In genomic region chr4:1463088-1463926, GRCh38 we compare ENCODE assay signal across 12 cellular contexts. TPM values are rescaled to one million over a fixed set of nuclear protein-coding genes. Genes with fewer than 3 reads are reported as not detected.
DNase-seq lines count a peak whose midpoint lies in the region; ATAC-seq and TF ChIP-seq lines count a peak whose summit lies in the region.
"Had no signal": no experiment of that assay in that cellular context is flagged by ENCODE, and none has a peak within 500 bp of the region (broad histone marks: within the 10 kb centered on the region; RNA-seq: fewer than 3 reads in every experiment).

No MANE protein-coding gene starts in this region.

- DNase-seq in H9 (no peak), chondrocyte (ENCODE audit: low spot score) (peak; percentile 81), kidney tubule cell (ENCODE audit: low spot score) (peak; percentile 19), stromal cell of bone marrow (ENCODE audit: low read depth) (peak; percentile 6), GM19240 (ENCODE audit: insufficient read length, low spot score) (no peak)
- no peak for DNase-seq in activated CD4-positive, alpha-beta T cell treated with anti-CD3 and anti-CD28 coated beads, Interleukin-2, amount 50 U/mL, for 4 hours
- DNase-seq: activated CD8-positive, alpha-beta memory T cell treated with anti-CD3 and anti-CD28 coated beads, Interleukin-2, amount 10 ng/mL, durations not matched to agents 7 days and 5 days; activated naive CD8-positive, alpha-beta T cell treated with anti-CD3 and anti-CD28 coated beads, Interleukin-2, amount 50 U/mL, for 24 hours; heart right ventricle had no signal

- no peak overlapping the region for H2BK5ac ChIP-seq in H9 (ENCODE audit: insufficient read length, low read length)

- H3T11ph ChIP-seq in H9 (ENCODE audit: low read length), result no peak overlapping the region

- no peaks in the 10 kb centered on the region for H3K23me2 ChIP-seq in H9 (ENCODE audit: insufficient read length, low read depth, low read length, poor library complexity, severe bottlenecking)

- H3K27ac Mint-ChIP-seq in H9, result peak overlapping the region in 1 of 3 experiments; percentile 59; a peak in 1 of 7 replicates
- H3K27ac Mint-ChIP-seq in chondrocyte (ENCODE audit: unreplicated experiment), result peak overlapping the region; percentile 41
- H3K27ac Mint-ChIP-seq: activated CD8-positive, alpha-beta memory T cell treated with anti-CD3 and anti-CD28 coated beads, Interleukin-2, amount 10 ng/mL, durations not matched to agents 7 days and 5 days; activated naive CD8-positive, alpha-beta T cell treated with anti-CD3 and anti-CD28 coated beads, Interleukin-2, amount 50 U/mL, for 24 hours had no signal

- no peak overlapping the region for H4K91ac ChIP-seq in H9 (ENCODE audit: insufficient read length, low read depth, low read length)

- no peak for ATAC-seq in GM18907 (IDR thresholded peaks at IDR 0.05; ENCODE audit: unreplicated experiment)
- ATAC-seq: activated CD8-positive, alpha-beta memory T cell treated with anti-CD3 and anti-CD28 coated beads, Interleukin-2, amount 10 ng/mL, durations not matched to agents 7 days and 5 days; activated naive CD8-positive, alpha-beta T cell treated with anti-CD3 and anti-CD28 coated beads, Interleukin-2, amount 50 U/mL, for 24 hours had no signal

- H3K27me3 ChIP-seq in H9 (ENCODE audit: insufficient read depth, low read length), result peaks cover 2% of the 10 kb centered on the region; the same call in 1 of the 2 replicates

- H4K20me1 ChIP-seq in H9 (ENCODE audit: control insufficient read depth, insufficient read depth, insufficient read length), result no peaks in the 10 kb centered on the region

- no peak overlapping the region for H3K18ac ChIP-seq in H9 (ENCODE audit: insufficient read length, low read depth, low read length)

- H3K36me3 Mint-ChIP-seq in H9 (ENCODE audit: insufficient read depth in 1 of 3, low read depth in 3 of 3), result peaks cover 9 to 10% (median 10%) of the 10 kb centered on the region in 3 experiments
- peaks cover 3% of the 10 kb centered on the region for H3K36me3 Mint-ChIP-seq in chondrocyte (ENCODE audit: low read depth)

- H3K9me3 Mint-ChIP-seq in H9 (peaks cover 11 to 12% of the 10 kb centered on the region in 2 experiments), chondrocyte (ENCODE audit: low read depth) (peaks cover 11% of the 10 kb centered on the region)

- no peak overlapping the region for H2BK15ac ChIP-seq in H9 (ENCODE audit: low read depth, low read length)

- H2AK5ac ChIP-seq in H9 (ENCODE audit: insufficient read length, low read length), result no peak overlapping the region

- no CpG with 5 or more reads among the region's 30 CpGs for WGBS in H9 (ENCODE audit: extremely low coverage, insufficient read length, low lambda C conversion rate)

- no peak overlapping the region for H2BK20ac ChIP-seq in H9 (ENCODE audit: low read depth, low read length, poor library complexity, severe bottlenecking)

- H3K79me2 ChIP-seq in H9 (ENCODE audit: insufficient read depth, low read length), result no peaks in the 10 kb centered on the region

- H3K14ac ChIP-seq in H9 (ENCODE audit: insufficient read depth, low read length), result 0 out of 2 replicates have a peak overlapping the region, but pooled peaks have one; percentile 16

- no peak overlapping the region for H4K5ac ChIP-seq in H9 (ENCODE audit: insufficient read length, low read depth, low read length)

- no peaks in the 10 kb centered on the region; the same call in 1 of the 2 replicates for H3K4me1 ChIP-seq in H9 (ENCODE audit: insufficient read depth, low read length)
- H3K4me1 ChIP-seq: heart right ventricle had no signal

- H3K56ac ChIP-seq in H9 (ENCODE audit: insufficient read length, low read depth, low read length), result no peak overlapping the region

- no peak overlapping the region for H3K23ac ChIP-seq in H9 (ENCODE audit: insufficient read length, low read depth, low read length)

- H2AFZ ChIP-seq in H9 (ENCODE audit: low read length), result no peak overlapping the region

- H3K4me3 Mint-ChIP-seq in H9 (no peak overlapping the region), chondrocyte (ENCODE audit: unreplicated experiment) (no peak overlapping the region)
- H3K4me3 Mint-ChIP-seq: activated CD8-positive, alpha-beta memory T cell treated with anti-CD3 and anti-CD28 coated beads, Interleukin-2, amount 10 ng/mL, durations not matched to agents 7 days and 5 days; activated naive CD8-positive, alpha-beta T cell treated with anti-CD3 and anti-CD28 coated beads, Interleukin-2, amount 50 U/mL, for 24 hours had no signal

- no peak overlapping the region for H3K4me2 ChIP-seq in H9 (ENCODE audit: insufficient read depth, insufficient read length, low read length)

- H3K4ac ChIP-seq in H9 (ENCODE audit: low read depth, low read length), result no peak overlapping the region

- H3K27ac ChIP-seq in H9 (ENCODE audit: insufficient read length, low read depth, low read length), result no peak overlapping the region
- H3K27ac ChIP-seq: heart right ventricle had no signal

- peaks cover 14 to 20% of the 10 kb centered on the region in 2 experiments for H3K4me1 Mint-ChIP-seq in H9
- H3K4me1 Mint-ChIP-seq in chondrocyte (ENCODE audit: low read depth), result peaks cover 4% of the 10 kb centered on the region
- H3K4me1 Mint-ChIP-seq: activated CD8-positive, alpha-beta memory T cell treated with anti-CD3 and anti-CD28 coated beads, Interleukin-2, amount 10 ng/mL, durations not matched to agents 7 days and 5 days; activated naive CD8-positive, alpha-beta T cell treated with anti-CD3 and anti-CD28 coated beads, Interleukin-2, amount 50 U/mL, for 24 hours had no signal

- H3K9me3 ChIP-seq in H9 (ENCODE audit: control insufficient read depth, low read depth, low read length), result no peaks in the 10 kb centered on the region
- H3K9me3 ChIP-seq: heart right ventricle had no signal

- no peak overlapping the region for H3K9ac ChIP-seq in H9 (ENCODE audit: extremely low read depth, insufficient read length, low read length)

- H2BK120ac ChIP-seq in H9 (ENCODE audit: low read depth, low read length, poor library complexity, severe bottlenecking), result no peak overlapping the region

- H3K79me1 ChIP-seq in H9 (ENCODE audit: insufficient read depth, low read depth, low read length, poor library complexity, severe bottlenecking), result no peaks in the 10 kb centered on the region

- H3K27me3 Mint-ChIP-seq in H9 (ENCODE audit: low read depth) (peaks cover 13% of the 10 kb centered on the region), chondrocyte (ENCODE audit: low read depth) (peaks cover 24% of the 10 kb centered on the region)

- TF ChIP-seq CTCF in H9 (conservative IDR thresholded peaks at IDR 0.05) (no peak), chondrocyte (IDR thresholded peaks at IDR 0.05) (no peak)

- no peak overlapping the region for H4K8ac ChIP-seq in H9 (replicated peaks; ENCODE audit: insufficient read length, low read depth, low read length)

- no peak overlapping the region for H2BK12ac ChIP-seq in H9 (ENCODE audit: insufficient read length, low read depth, low read length)

RNA-seq across cellular contexts. Expression of gene NKX1-1, which starts 57.1 kb away (rescaled TPM):
- total RNA-seq in H9 (2021), result not detected in 2 replicates
- total RNA-seq in chondrocyte, result not detected in 3 replicates
- total RNA-seq: activated CD8-positive, alpha-beta memory T cell treated with anti-CD3 and anti-CD28 coated beads, Interleukin-2, amount 10 ng/mL, durations not matched to agents 7 days and 5 days; heart right ventricle; SK-MEL-5; temporal lobe had no signal

Comparison
In these comparisons a context has a peak if more than half of its experiments do, and no peak if none do; other contexts are left out.
1. DNase-seq: peak in chondrocyte (single experiment), kidney tubule cell (single experiment) and stromal cell of bone marrow (single experiment); none in H9 (single experiment), activated CD4-positive, alpha-beta T cell treated with anti-CD3 and anti-CD28 coated beads, Interleukin-2, amount 50 U/mL, for 4 hours (0 of 2) and GM19240 (single experiment).